In the genomic region with DNA sequence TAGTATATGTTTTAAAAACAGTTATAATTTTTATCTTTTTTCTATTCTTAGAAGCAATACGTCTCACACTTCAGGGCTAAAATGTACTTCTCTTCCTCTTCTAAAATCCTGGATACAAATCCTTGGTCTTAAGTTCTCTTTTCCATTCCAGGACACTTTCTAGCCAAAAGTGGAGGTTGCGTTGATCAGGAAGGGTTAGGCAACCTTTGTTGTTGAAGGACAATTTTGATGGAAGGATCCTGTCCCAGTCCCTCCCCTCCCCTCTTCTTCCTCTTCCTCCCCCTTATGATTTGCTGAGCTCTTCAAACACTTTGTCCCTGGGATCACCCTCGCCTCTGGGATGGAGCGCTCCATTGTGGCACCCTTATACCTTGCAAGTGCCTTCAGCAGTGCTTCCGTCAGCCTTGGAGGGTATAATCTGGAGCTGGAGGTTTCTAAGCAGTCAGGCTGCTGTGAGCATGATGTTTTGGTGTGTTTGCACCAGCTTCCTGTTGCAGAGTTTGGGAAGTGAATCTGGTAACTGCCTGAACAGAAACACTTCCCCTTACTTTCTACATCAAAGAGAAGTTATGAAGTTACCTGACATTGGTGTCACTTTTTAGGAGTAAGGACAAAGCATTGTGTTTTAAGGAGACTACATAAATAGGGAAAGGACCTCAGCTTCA, we compare ENCODE assay signal across 1 cellular context.
TF ChIP-seq lines count a peak whose summit lies in the region.

No MANE protein-coding gene starts in this region.

TF ChIP-seq in WTC11, 78 proteins besides CTCF, POLR2A, EP300 and RAD21 (continued from another document):
- TF ChIP-seq, protein P1, sequence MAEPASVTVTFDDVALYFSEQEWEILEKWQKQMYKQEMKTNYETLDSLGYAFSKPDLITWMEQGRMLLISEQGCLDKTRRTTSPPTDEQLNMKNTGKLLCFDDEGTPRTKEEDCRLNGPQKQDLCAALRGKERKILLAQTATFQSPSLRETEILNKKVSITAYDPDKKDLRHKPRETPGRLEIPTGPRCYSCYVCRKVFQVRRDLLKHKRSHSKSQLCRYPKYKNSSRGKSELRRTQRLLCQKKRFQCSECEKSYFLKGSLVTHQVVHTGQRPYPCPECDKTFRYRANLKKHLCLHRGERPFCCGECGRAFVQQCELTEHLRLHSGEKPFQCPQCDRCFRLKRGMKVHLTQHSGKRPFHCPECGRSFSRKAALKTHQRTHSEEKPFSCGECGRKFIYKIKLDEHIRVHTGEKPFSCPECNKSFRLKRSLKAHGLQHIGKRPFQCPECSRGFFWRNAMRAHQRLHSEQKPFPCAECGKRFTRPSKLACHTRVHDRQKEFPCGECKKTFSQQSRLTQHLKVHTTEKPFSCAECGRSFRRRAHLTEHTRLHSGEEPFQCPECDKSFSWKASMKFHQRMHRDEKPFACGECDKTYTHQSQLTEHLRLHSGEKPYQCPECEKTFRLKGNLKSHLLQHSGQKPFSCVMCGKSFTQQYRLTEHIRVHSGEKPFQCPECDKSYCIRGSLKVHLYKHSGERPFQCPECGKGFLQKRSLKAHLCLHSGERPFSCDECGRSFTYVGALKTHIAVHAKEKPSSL (CRISPR knock-in tag; conservative IDR thresholded peaks at IDR 0.05), result no peak
- TF ChIP-seq, protein P2, sequence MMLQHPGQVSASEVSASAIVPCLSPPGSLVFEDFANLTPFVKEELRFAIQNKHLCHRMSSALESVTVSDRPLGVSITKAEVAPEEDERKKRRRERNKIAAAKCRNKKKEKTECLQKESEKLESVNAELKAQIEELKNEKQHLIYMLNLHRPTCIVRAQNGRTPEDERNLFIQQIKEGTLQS (CRISPR knock-in tag; conservative IDR thresholded peaks at IDR 0.05), result no peak
- TF ChIP-seq FOXK1 (CRISPR knock-in tag; IDR thresholded peaks at IDR 0.05), result no peak
- TF ChIP-seq NR3C1 (CRISPR knock-in tag; conservative IDR thresholded peaks at IDR 0.05; ENCODE audit: low read depth), result no peak
